8 cellular contexts compared by ENCODE assay signal in the genomic region with DNA sequence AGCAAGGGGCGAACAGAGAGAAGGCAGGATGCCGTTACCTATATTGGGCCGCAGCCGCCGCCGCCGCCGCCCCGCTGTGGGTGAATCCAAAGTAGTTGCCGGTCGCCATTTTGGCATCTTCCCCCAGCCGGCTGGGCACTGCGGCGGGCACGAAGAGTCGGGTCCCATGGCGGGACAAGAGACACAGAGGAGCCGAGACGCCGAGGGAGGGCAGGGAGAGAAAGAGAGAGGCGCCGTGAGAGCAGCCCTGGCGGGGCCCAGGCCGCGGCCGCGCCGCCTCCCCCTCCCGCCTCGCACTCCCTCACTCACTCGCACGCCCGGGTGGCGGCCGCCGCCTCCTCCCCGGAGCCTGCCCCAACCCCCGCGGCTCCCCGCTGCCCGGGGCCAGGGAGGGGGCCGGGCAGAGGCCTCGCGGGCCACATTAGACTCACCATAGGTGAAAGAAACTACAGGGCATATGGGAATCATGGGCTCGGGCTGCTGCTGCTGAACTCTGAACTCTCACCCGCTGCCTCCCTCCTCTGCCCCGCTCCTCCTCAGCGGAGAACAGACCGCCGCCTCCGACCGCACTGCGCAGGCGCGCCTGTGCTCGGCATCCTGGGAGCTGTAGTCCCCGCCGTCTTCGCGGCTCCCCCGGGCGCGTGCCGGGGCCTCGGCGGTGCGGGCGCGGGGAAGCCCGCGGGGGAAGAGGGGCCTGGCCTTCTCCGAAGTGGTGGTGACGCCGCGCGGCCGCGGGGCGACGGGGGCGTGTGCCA. TPM values are rescaled to one million over a fixed set of nuclear protein-coding genes. Genes with fewer than 3 reads are reported as not detected.
DNase-seq lines count a peak whose midpoint lies in the region; ATAC-seq and TF ChIP-seq lines count a peak whose summit lies in the region.

Gene ZFR, minus strand, starts transcription at position 550 of the 755 bp plus-strand sequence. Its CDS starts 82 bp downstream, at position 468.

- H3K27me3 Mint-ChIP-seq in activated T-cell treated with anti-CD3 and anti-CD28 coated beads, Interleukin-2, amount 50 U/mL, for 24 hours: no peaks in the 10 kb centered on the region

- H3K4me1 ChIP-seq in esophagus (ENCODE audit: control insufficient read depth in 2 of 2, insufficient read depth in 2 of 2, low read length in 1 of 2) (peaks cover 2 to 12% of the 10 kb centered on the region in 2 donors), muscle layer of colon (ENCODE audit: insufficient read depth, low read length) (peaks cover 17% of the 10 kb centered on the region)

- H3K27ac Mint-ChIP-seq in activated T-cell treated with anti-CD3 and anti-CD28 coated beads, Interleukin-2, amount 50 U/mL, for 24 hours: peak within 1 kb of the TSS; percentile 99

- 0 to 1% methylated on average over 48 to 81 of the region's 81 CpGs for WGBS in esophagus, 2 donors

- no peaks in the 10 kb centered on the region for H3K36me3 ChIP-seq in esophagus (ENCODE audit: control insufficient read depth in 2 of 2, insufficient read depth in 2 of 2, low read length in 1 of 2)
- no peaks in the 10 kb centered on the region for H3K36me3 ChIP-seq in muscle layer of colon (ENCODE audit: insufficient read depth, low read length)

- no peaks in the 10 kb centered on the region for H3K9me3 Mint-ChIP-seq in activated T-cell treated with anti-CD3 and anti-CD28 coated beads, Interleukin-2, amount 50 U/mL, for 24 hours

- H3K9me3 ChIP-seq in esophagus (ENCODE audit: control insufficient read depth in 2 of 2, insufficient read depth in 1 of 2, low read depth in 1 of 2, low read length in 1 of 2) (no peaks in the 10 kb centered on the region), muscle layer of colon (ENCODE audit: low read length) (no peaks in the 10 kb centered on the region)

- peak within 1 kb of the TSS; percentile 86 to 94 for H3K27ac ChIP-seq in esophagus (ENCODE audit: low read depth in 2 of 2, low read length in 1 of 2)
- H3K27ac ChIP-seq in muscle layer of colon (ENCODE audit: low read depth, low read length): peak within 1 kb of the TSS; percentile 79

- peaks cover 41% of the 10 kb centered on the region for H3K4me1 Mint-ChIP-seq in activated T-cell treated with anti-CD3 and anti-CD28 coated beads, Interleukin-2, amount 50 U/mL, for 24 hours (ENCODE audit: low read depth)

- H3K36me3 Mint-ChIP-seq in activated T-cell treated with anti-CD3 and anti-CD28 coated beads, Interleukin-2, amount 50 U/mL, for 24 hours (ENCODE audit: low read depth): peaks cover 36% of the 10 kb centered on the region

- peak within 1 kb of the TSS; percentile 97 for H3K4me3 Mint-ChIP-seq in activated T-cell treated with anti-CD3 and anti-CD28 coated beads, Interleukin-2, amount 50 U/mL, for 24 hours

- ATAC-seq in GM21737 (IDR thresholded peaks at IDR 0.05; ENCODE audit: unreplicated experiment): peak; percentile 72

- peak; percentile 88 for DNase-seq in DMS53 (lab: John Stamatoyannopoulos, UW)
- DNase-seq in KG1 (lab: John Stamatoyannopoulos, UW): peak; percentile 83
- peak; percentile 94 for DNase-seq in activated T-cell treated with anti-CD3 and anti-CD28 coated beads, Interleukin-2, amount 50 U/mL, for 24 hours
- DNase-seq in stimulated activated CD8-positive, alpha-beta memory T cell treated with anti-CD3 and anti-CD28 coated beads, Interleukin-7, amount 100 ng/mL, for 1 hour (ENCODE audit: low read depth in 2 of 2): peak; percentile 79 to 82

- H3K9ac ChIP-seq in muscle layer of colon (ENCODE audit: low read length): peak within 1 kb of the TSS; percentile 64

- peak within 1 kb of the TSS; percentile 83 to 87 for H3K4me3 ChIP-seq in esophagus (ENCODE audit: low read depth in 1 of 2, low read length in 2 of 2)
- peak within 1 kb of the TSS; percentile 84 to 88 for H3K4me3 ChIP-seq in muscle layer of colon (ENCODE audit: low read depth in 1 of 2, low read length in 2 of 2)

- H3K27me3 ChIP-seq in esophagus (ENCODE audit: control insufficient read depth in 1 of 2, insufficient read depth in 2 of 2, low read length in 2 of 2): no peaks in the 10 kb centered on the region
- H3K27me3 ChIP-seq in muscle layer of colon (ENCODE audit: control insufficient read depth in 1 of 2, insufficient read depth in 2 of 2, low read length in 2 of 2): no peaks in the 10 kb centered on the region

TF ChIP-seq in PFSK-1, 5 proteins besides CTCF, POLR2A, EP300 and RAD21:
- peak; percentile 65 for TF ChIP-seq FOXP2 (optimal IDR thresholded peaks at IDR 0.05; ENCODE audit: borderline replicate concordance, extremely low read depth, extremely low read length, insufficient read depth)
- peak; percentile 76 for TF ChIP-seq POLR2AphosphoS5 (IDR thresholded peaks at IDR 0.05; ENCODE audit: low read depth, low read length)
- TF ChIP-seq SIN3A (IDR thresholded peaks at IDR 0.05; ENCODE audit: borderline replicate concordance, insufficient read depth, low read length): 0 out of 2 replicates have a peak, but pooled peaks have one; percentile 1
- TF ChIP-seq, protein P1, sequence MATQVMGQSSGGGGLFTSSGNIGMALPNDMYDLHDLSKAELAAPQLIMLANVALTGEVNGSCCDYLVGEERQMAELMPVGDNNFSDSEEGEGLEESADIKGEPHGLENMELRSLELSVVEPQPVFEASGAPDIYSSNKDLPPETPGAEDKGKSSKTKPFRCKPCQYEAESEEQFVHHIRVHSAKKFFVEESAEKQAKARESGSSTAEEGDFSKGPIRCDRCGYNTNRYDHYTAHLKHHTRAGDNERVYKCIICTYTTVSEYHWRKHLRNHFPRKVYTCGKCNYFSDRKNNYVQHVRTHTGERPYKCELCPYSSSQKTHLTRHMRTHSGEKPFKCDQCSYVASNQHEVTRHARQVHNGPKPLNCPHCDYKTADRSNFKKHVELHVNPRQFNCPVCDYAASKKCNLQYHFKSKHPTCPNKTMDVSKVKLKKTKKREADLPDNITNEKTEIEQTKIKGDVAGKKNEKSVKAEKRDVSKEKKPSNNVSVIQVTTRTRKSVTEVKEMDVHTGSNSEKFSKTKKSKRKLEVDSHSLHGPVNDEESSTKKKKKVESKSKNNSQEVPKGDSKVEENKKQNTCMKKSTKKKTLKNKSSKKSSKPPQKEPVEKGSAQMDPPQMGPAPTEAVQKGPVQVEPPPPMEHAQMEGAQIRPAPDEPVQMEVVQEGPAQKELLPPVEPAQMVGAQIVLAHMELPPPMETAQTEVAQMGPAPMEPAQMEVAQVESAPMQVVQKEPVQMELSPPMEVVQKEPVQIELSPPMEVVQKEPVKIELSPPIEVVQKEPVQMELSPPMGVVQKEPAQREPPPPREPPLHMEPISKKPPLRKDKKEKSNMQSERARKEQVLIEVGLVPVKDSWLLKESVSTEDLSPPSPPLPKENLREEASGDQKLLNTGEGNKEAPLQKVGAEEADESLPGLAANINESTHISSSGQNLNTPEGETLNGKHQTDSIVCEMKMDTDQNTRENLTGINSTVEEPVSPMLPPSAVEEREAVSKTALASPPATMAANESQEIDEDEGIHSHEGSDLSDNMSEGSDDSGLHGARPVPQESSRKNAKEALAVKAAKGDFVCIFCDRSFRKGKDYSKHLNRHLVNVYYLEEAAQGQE (IDR thresholded peaks at IDR 0.05; ENCODE audit: insufficient read depth in 1 of 2, low read depth in 2 of 2, low read length in 2 of 2): no peak
- TF ChIP-seq TAF1 (IDR thresholded peaks at IDR 0.05; ENCODE audit: borderline replicate concordance, insufficient read depth, low read length): 0 out of 2 replicates have a peak, but pooled peaks have one; percentile 61

RNA-seq across cellular contexts. Expression of gene ZFR, which starts in this region (rescaled TPM):
- polyA plus RNA-seq in PFSK-1 (2012; ENCODE audit: insufficient read length, low read depth): 43.1 TPM
- polyA plus RNA-seq in esophagus: 10 to 100 TPM; 21.8 to 21.9 TPM

Comparison
In these comparisons a context has a peak if more than half of its experiments do, and no peak if none do; other contexts are left out.
1. Peak in every context shown above with its lines: DNase-seq, ATAC-seq, H3K4me3 ChIP-seq and H3K27ac ChIP-seq.